In the genomic region with DNA sequence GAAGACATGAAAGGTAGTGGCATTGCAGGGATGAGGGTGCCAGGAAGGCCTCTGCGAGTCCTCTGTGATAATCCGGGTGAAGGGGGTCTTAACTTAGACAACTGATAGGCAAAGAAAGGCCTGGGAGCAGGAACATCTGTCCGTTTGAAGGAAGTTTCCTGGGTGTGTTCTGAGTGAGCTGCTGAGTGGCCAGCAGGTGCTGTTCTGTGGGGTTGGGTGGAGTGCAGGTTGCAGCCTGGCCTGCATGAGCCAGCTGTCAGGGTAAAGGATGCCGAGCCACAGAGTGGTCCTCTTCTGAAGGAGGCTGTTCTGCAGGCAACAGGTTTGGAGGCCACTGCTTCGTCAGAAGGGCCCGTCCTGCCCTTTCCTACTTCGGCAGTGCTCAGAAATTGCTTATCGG, we compare ENCODE assay signal across 16 cellular contexts.
DNase-seq lines count a peak whose midpoint lies in the region; ATAC-seq and TF ChIP-seq lines count a peak whose summit lies in the region.
"Had no signal": no experiment of that assay in that cellular context is flagged by ENCODE, and none has a peak within 500 bp of the region (broad histone marks: within the 10 kb centered on the region; RNA-seq: fewer than 3 reads in every experiment).

No MANE protein-coding gene starts in this region.

- peaks cover 17% of the 10 kb centered on the region for H3K36me3 Mint-ChIP-seq in activated CD4-positive, alpha-beta T cell treated with anti-CD3 and anti-CD28 coated beads, Interleukin-2, amount 10 ng/mL, durations not matched to agents 24 days and 14 days (ENCODE audit: low read depth)
- peaks cover 6% of the 10 kb centered on the region for H3K36me3 Mint-ChIP-seq in activated B cell treated with CpG ODN at 0.5 μM for 24 hours (ENCODE audit: low read depth)
- H3K36me3 Mint-ChIP-seq in progenitor cell of endocrine pancreas (ENCODE audit: insufficient read depth) = peaks cover 1% of the 10 kb centered on the region

- peaks cover 7% of the 10 kb centered on the region for H3K9me3 Mint-ChIP-seq in activated CD4-positive, alpha-beta T cell treated with anti-CD3 and anti-CD28 coated beads, Interleukin-2, amount 10 ng/mL, durations not matched to agents 24 days and 14 days
- no peaks in the 10 kb centered on the region for H3K9me3 Mint-ChIP-seq in activated B cell treated with CpG ODN at 0.5 μM for 24 hours
- H3K9me3 Mint-ChIP-seq in progenitor cell of endocrine pancreas (ENCODE audit: low read depth) = no peaks in the 10 kb centered on the region

- peak overlapping the region; percentile 22 for H3K27ac Mint-ChIP-seq in activated CD4-positive, alpha-beta T cell treated with anti-CD3 and anti-CD28 coated beads, Interleukin-2, amount 10 ng/mL, durations not matched to agents 24 days and 14 days
- peak overlapping the region; percentile 59 for H3K27ac Mint-ChIP-seq in activated B cell treated with CpG ODN at 0.5 μM for 24 hours
- peak overlapping the region; percentile 62 for H3K27ac Mint-ChIP-seq in progenitor cell of endocrine pancreas

- CTCF ChIA-PET in activated B cell treated with CpG ODN at 0.5 μM for 24 hours (lab: Charles Lee) = interaction anchor here (1.3 kb wide), 1 partner anchor 194 kb away, joined by 3 read pairs; no protein-coding TSS in a partner anchor

- TF ChIP-seq CTCF in GM13977 (IDR thresholded peaks at IDR 0.05; ENCODE audit: extremely low read depth, insufficient read depth, missing control alignments) (peak; percentile 2), activated B cell treated with CpG ODN at 0.5 μM for 24 hours (IDR thresholded peaks at IDR 0.05) (no peak), progenitor cell of endocrine pancreas (IDR thresholded peaks at IDR 0.05; ENCODE audit: unreplicated experiment) (no peak)

- H3K4me3 Mint-ChIP-seq in activated CD4-positive, alpha-beta T cell treated with anti-CD3 and anti-CD28 coated beads, Interleukin-2, amount 10 ng/mL, durations not matched to agents 24 days and 14 days = no peak overlapping the region
- H3K4me3 Mint-ChIP-seq in activated B cell treated with CpG ODN at 0.5 μM for 24 hours = peak overlapping the region; percentile 24
- no peak overlapping the region for H3K4me3 Mint-ChIP-seq in progenitor cell of endocrine pancreas (ENCODE audit: low read depth)

- no peak for DNase-seq in activated CD4-positive, alpha-beta T cell treated with anti-CD3 and anti-CD28 coated beads, Interleukin-2, amount 10 ng/mL, durations not matched to agents 24 days and 14 days
- DNase-seq in activated CD4-positive, alpha-beta T cell treated with anti-CD3 and anti-CD28 coated beads for 4 hours = no peak
- DNase-seq in GM13977 (ENCODE audit: low spot score) (no peak), activated B cell treated with CpG ODN at 0.5 μM for 24 hours (no peak), progenitor cell of endocrine pancreas (ENCODE audit: low spot score, unreplicated experiment) (no peak), C1 segment of cervical spinal cord (lab: John Stamatoyannopoulos, UW) (no peak)
- DNase-seq: AML-193; aorta; DMS79 treated with DMSO at 0.1 percent for 48 hours; midbrain; NCI-H226; pancreas; stimulated activated CD4-positive, alpha-beta T cell treated with anti-CD3 and anti-CD28 coated beads, Interleukin-4, amount 100 ng/mL, for 4 hours; thyroid gland had no signal

- intact Hi-C loops in activated CD4-positive, alpha-beta T cell treated with anti-CD3 and anti-CD28 coated beads, Interleukin-2, amount 10 ng/mL, durations not matched to agents 24 days and 14 days (cut with micrococcal nuclease) = no loop called here
- intact Hi-C loops in activated B cell treated with CpG ODN at 0.5 μM for 24 hours (cut with micrococcal nuclease) = no loop called here

- POLR2A ChIA-PET in activated B cell treated with CpG ODN at 0.5 μM for 24 hours (lab: Charles Lee) = interaction anchor here (0.9 to 1.6 kb wide), 6 partner anchors 38 to 118 kb away, joined by 3 to 5 read pairs (median 4); a partner anchor contains a TSS

- ATAC-seq in activated B cell treated with CpG ODN at 0.5 μM for 24 hours (ENCODE audit: low read depth) (no peak), HG02763 (IDR thresholded peaks at IDR 0.05; ENCODE audit: unreplicated experiment) (no peak), GM21515 (IDR thresholded peaks at IDR 0.05; ENCODE audit: unreplicated experiment) (no peak)
- ATAC-seq: pancreas had no signal

- in situ Hi-C loops in GM13977 (cut with MboI; ENCODE audit: low pct_unique_long_range_greater_than_20kb, low sequenced_read_pairs, unreplicated experiment) = no loop called here

- H3K4me1 Mint-ChIP-seq in activated CD4-positive, alpha-beta T cell treated with anti-CD3 and anti-CD28 coated beads, Interleukin-2, amount 10 ng/mL, durations not matched to agents 24 days and 14 days = peaks cover 48% of the 10 kb centered on the region
- peaks cover 83% of the 10 kb centered on the region for H3K4me1 Mint-ChIP-seq in activated B cell treated with CpG ODN at 0.5 μM for 24 hours
- H3K4me1 Mint-ChIP-seq in progenitor cell of endocrine pancreas (ENCODE audit: low read depth) = no peaks in the 10 kb centered on the region

- no peaks in the 10 kb centered on the region for H3K27me3 Mint-ChIP-seq in activated CD4-positive, alpha-beta T cell treated with anti-CD3 and anti-CD28 coated beads, Interleukin-2, amount 10 ng/mL, durations not matched to agents 24 days and 14 days
- no peaks in the 10 kb centered on the region for H3K27me3 Mint-ChIP-seq in activated B cell treated with CpG ODN at 0.5 μM for 24 hours
- peaks cover 6% of the 10 kb centered on the region for H3K27me3 Mint-ChIP-seq in progenitor cell of endocrine pancreas
